In genomic region chr12:128190614-128191013, GRCh38 we compare ENCODE assay signal across 11 cellular contexts.
DNase-seq lines count a peak whose midpoint lies in the region; ATAC-seq and TF ChIP-seq lines count a peak whose summit lies in the region.
"Had no signal": no experiment of that assay in that cellular context is flagged by ENCODE, and none has a peak within 500 bp of the region (broad histone marks: within the 10 kb centered on the region; RNA-seq: fewer than 3 reads in every experiment).

No MANE protein-coding gene starts in this region.

- H3K4me1 ChIP-seq in suprapubic skin = no peaks in the 10 kb centered on the region

- TF ChIP-seq POLR2A in suprapubic skin (IDR thresholded peaks at IDR 0.05) = no peak

- in situ Hi-C loops in ACHN (cut with HindIII; ENCODE audit: low pct_ligation_motif_present, low pct_unique_long_range_greater_than_20kb, low sequenced_read_pairs) = no loop called here
- in situ Hi-C loops in GM13976 (cut with MboI; ENCODE audit: low sequenced_read_pairs, unreplicated experiment) = no loop called here

- no peak overlapping the region for H3K27ac ChIP-seq in suprapubic skin

- H3K9me3 ChIP-seq in suprapubic skin = no peaks in the 10 kb centered on the region

- no peak for TF ChIP-seq CTCF in GM13976 (IDR thresholded peaks at IDR 0.05; ENCODE audit: borderline replicate concordance, control extremely low read depth, extremely low read depth, insufficient read depth, missing control alignments)
- peak in 1 of 2 donors; percentile 34 for TF ChIP-seq CTCF in suprapubic skin (IDR thresholded peaks at IDR 0.05)

- H3K27me3 ChIP-seq in suprapubic skin = no peaks in the 10 kb centered on the region

- H3K36me3 ChIP-seq in suprapubic skin = no peaks in the 10 kb centered on the region

- no peak overlapping the region for H3K4me3 ChIP-seq in suprapubic skin

- no peak for TF ChIP-seq EP300 in suprapubic skin (IDR thresholded peaks at IDR 0.05)

- ATAC-seq in left lobe of liver (peak; percentile 20), HG02938 (IDR thresholded peaks at IDR 0.05; ENCODE audit: unreplicated experiment) (no peak)
- ATAC-seq: esophagus mucosa had no signal

- WGBS in suprapubic skin = 11% methylated on average over 15 of the region's 16 CpGs

- peak; percentile 68 for DNase-seq in ACHN
- peak; percentile 10 for DNase-seq in GM13976 (ENCODE audit: low spot score)
- no peak for DNase-seq in left lobe of liver (ENCODE audit: low spot score)
- no peak for DNase-seq in hepatic stellate cell (ENCODE audit: low spot score)
- DNase-seq in suprapubic skin (ENCODE audit: low spot score in 2 of 2) = no peak
- no peak for DNase-seq in NCI-H345 treated with DMSO at 0.1 percent for 48 hours (lab: John Stamatoyannopoulos, UW; ENCODE audit: unreplicated experiment)
- DNase-seq: activated CD8-positive, alpha-beta memory T cell treated with anti-CD3 and anti-CD28 coated beads, Interleukin-2, amount 50 U/mL, for 4 hours; T-helper 2 cell had no signal

TF ChIP-seq in PFSK-1, 5 proteins besides CTCF, POLR2A, EP300 and RAD21:
- TF ChIP-seq REST (IDR thresholded peaks at IDR 0.05; ENCODE audit: insufficient read depth in 1 of 2, low read depth in 2 of 2, low read length in 2 of 2) (peak; percentile 59 to 85; a peak in 3 of 4 replicates), SIN3A (IDR thresholded peaks at IDR 0.05; ENCODE audit: borderline replicate concordance, insufficient read depth, low read length) (no peak), POLR2AphosphoS5 (IDR thresholded peaks at IDR 0.05; ENCODE audit: low read depth, low read length) (no peak), FOXP2 (optimal IDR thresholded peaks at IDR 0.05; ENCODE audit: borderline replicate concordance, extremely low read depth, extremely low read length, insufficient read depth) (no peak), TAF1 (IDR thresholded peaks at IDR 0.05; ENCODE audit: borderline replicate concordance, insufficient read depth, low read length) (no peak)

Comparison
In these comparisons a context has a peak if more than half of its experiments do, and no peak if none do; other contexts are left out.
1. DNase-seq: peak in ACHN (single experiment) and GM13976 (single experiment); none in left lobe of liver (single experiment), hepatic stellate cell (single experiment), suprapubic skin (0 of 2) and NCI-H345 treated with DMSO at 0.1 percent for 48 hours (single experiment).